Comparison of ENCODE assay signal across 10 cellular contexts in genomic region chr11:118705111-118705741, GRCh38. TPM values are rescaled to one million over a fixed set of nuclear protein-coding genes. Genes with fewer than 3 reads are reported as not detected.
DNase-seq lines count a peak whose midpoint lies in the region; ATAC-seq and TF ChIP-seq lines count a peak whose summit lies in the region.
"Had no signal": no experiment of that assay in that cellular context is flagged by ENCODE, and none has a peak within 500 bp of the region (broad histone marks: within the 10 kb centered on the region; RNA-seq: fewer than 3 reads in every experiment).

No MANE protein-coding gene starts in this region.

- DNase-seq in H9 (no peak), OCI-LY7 (ENCODE audit: low spot score) (peak; percentile 32), caudate nucleus (lab: John Stamatoyannopoulos, UW) (peak in 45 of 61 donors; percentile 12 to 83 (median 44)), nucleus accumbens (lab: John Stamatoyannopoulos, UW) (peak in 43 of 56 donors; percentile 9 to 85 (median 46)), DMS79 treated with DMSO at 0.1 percent for 48 hours (lab: John Stamatoyannopoulos, UW) (no peak), 8988T (no peak), uterus (no peak)

- CTCF ChIA-PET in OCI-LY7 (lab: Charles Lee; ENCODE audit: unreplicated experiment): no interaction called here

- no peaks in the 10 kb centered on the region; the same call in 1 of the 2 replicates for H3K4me1 ChIP-seq in H9 (ENCODE audit: insufficient read depth, low read length)
- peaks cover 14% of the 10 kb centered on the region for H3K4me1 ChIP-seq in OCI-LY7 (ENCODE audit: insufficient read depth, low read length, poor library complexity, severe bottlenecking)
- no peaks in the 10 kb centered on the region for H3K4me1 ChIP-seq in uterus

- no TSS peak for BruUV-seq in OCI-LY7 (replicated peaks; lab: Mats Ljungman, UMichigan)

- H2BK120ac ChIP-seq in H9 (ENCODE audit: low read depth, low read length, poor library complexity, severe bottlenecking): no peak overlapping the region

- H4K20me1 ChIP-seq in H9 (ENCODE audit: control insufficient read depth, insufficient read depth, insufficient read length) (no peaks in the 10 kb centered on the region), OCI-LY7 (ENCODE audit: insufficient read depth, low read length) (no peaks in the 10 kb centered on the region)

- WGBS in H9 (ENCODE audit: extremely low coverage, insufficient read length, low lambda C conversion rate): no CpG with 5 or more reads among the region's 15 CpGs

- H2AFZ ChIP-seq in H9 (ENCODE audit: low read length): no peak overlapping the region
- peak overlapping the region; percentile 71 for H2AFZ ChIP-seq in OCI-LY7 (ENCODE audit: low read length)

- H3K4me2 ChIP-seq in H9 (ENCODE audit: insufficient read depth, insufficient read length, low read length): no peak overlapping the region
- peak overlapping the region; percentile 17; the same call in 1 of the 2 replicates for H3K4me2 ChIP-seq in OCI-LY7 (ENCODE audit: low read length)

- no peak overlapping the region for H2BK15ac ChIP-seq in H9 (ENCODE audit: low read depth, low read length)

- peak overlapping the region; percentile 23 for H3K9ac ChIP-seq in H9 (ENCODE audit: extremely low read depth, insufficient read length, low read length)

- no peak overlapping the region for H3K18ac ChIP-seq in H9 (ENCODE audit: insufficient read length, low read depth, low read length)

- H3K79me2 ChIP-seq in H9 (ENCODE audit: insufficient read depth, low read length) (no peaks in the 10 kb centered on the region), OCI-LY7 (ENCODE audit: insufficient read depth, low read depth, low read length) (no peaks in the 10 kb centered on the region)

- no peak overlapping the region for H3K4me3 Mint-ChIP-seq in H9

- H3K9me3 ChIP-seq in H9 (ENCODE audit: control insufficient read depth, low read depth, low read length) (peaks cover 7% of the 10 kb centered on the region), OCI-LY7 (ENCODE audit: low read length) (no peaks in the 10 kb centered on the region), uterus (no peaks in the 10 kb centered on the region)

- no peak overlapping the region for H3K56ac ChIP-seq in H9 (ENCODE audit: insufficient read length, low read depth, low read length)

- H2BK12ac ChIP-seq in H9 (ENCODE audit: insufficient read length, low read depth, low read length): peak overlapping the region; percentile 31

- no peak overlapping the region for H2AK5ac ChIP-seq in H9 (ENCODE audit: insufficient read length, low read length)

- no peak for ATAC-seq in HG03196 (IDR thresholded peaks at IDR 0.05; ENCODE audit: unreplicated experiment)

- POLR2A ChIA-PET in OCI-LY7 (lab: Charles Lee): interaction anchor here (0.5 to 2.2 kb wide), 8 partner anchors 8 to 237 kb away, joined by 3 to 14 read pairs (median 4); no protein-coding TSS in a partner anchor

- no peak overlapping the region for H2BK5ac ChIP-seq in H9 (ENCODE audit: insufficient read length, low read length)

- H3K9me3 Mint-ChIP-seq in H9: peaks cover 17 to 20% of the 10 kb centered on the region in 2 experiments

- intact Hi-C loops in OCI-LY7 (cut with micrococcal nuclease; ENCODE audit: unreplicated experiment) (no loop called here), uterus (cut with DNase I; ENCODE audit: low total_unique reads) (no loop called here)

- H3K36me3 Mint-ChIP-seq in H9 (ENCODE audit: insufficient read depth in 1 of 3, low read depth in 3 of 3): peaks cover 3 to 32% (median 6%) of the 10 kb centered on the region in 3 experiments

- H3K36me3 ChIP-seq in OCI-LY7 (ENCODE audit: insufficient read depth, low read length) (no peaks in the 10 kb centered on the region), uterus (no peaks in the 10 kb centered on the region)
- H3K36me3 ChIP-seq: cardiac muscle cell had no signal

- H3K4me3 ChIP-seq in OCI-LY7 (ENCODE audit: low read depth, low read length, poor library complexity, severe bottlenecking) (no peak overlapping the region), uterus (no peak overlapping the region)
- H3K4me3 ChIP-seq: cardiac muscle cell had no signal

- H3K23ac ChIP-seq in H9 (ENCODE audit: insufficient read length, low read depth, low read length): no peak overlapping the region

- no peaks in the 10 kb centered on the region; the same call in 1 of the 2 replicates for H3K27me3 Mint-ChIP-seq in H9 (ENCODE audit: low read depth)

- no peaks in the 10 kb centered on the region for H3K9me2 ChIP-seq in OCI-LY7 (ENCODE audit: insufficient read depth, low read length)

- H3K14ac ChIP-seq in H9 (ENCODE audit: insufficient read depth, low read length): no peak overlapping the region

- H3K79me1 ChIP-seq in H9 (ENCODE audit: insufficient read depth, low read depth, low read length, poor library complexity, severe bottlenecking): no peaks in the 10 kb centered on the region

- no peak overlapping the region for H2BK20ac ChIP-seq in H9 (ENCODE audit: low read depth, low read length, poor library complexity, severe bottlenecking)

- no peak overlapping the region; the same call in 1 of the 2 replicates for H3K4ac ChIP-seq in H9 (ENCODE audit: low read depth, low read length)

- peaks cover 13 to 15% of the 10 kb centered on the region in 2 experiments for H3K4me1 Mint-ChIP-seq in H9

- peak overlapping the region in 2 of 3 experiments; percentile 44 to 64; a peak in 2 of 7 replicates for H3K27ac Mint-ChIP-seq in H9

- H3K27ac ChIP-seq in H9 (ENCODE audit: insufficient read length, low read depth, low read length): no peak overlapping the region
- H3K27ac ChIP-seq in OCI-LY7 (ENCODE audit: low read depth, low read length, poor library complexity, severe bottlenecking): no peak overlapping the region
- H3K27ac ChIP-seq in caudate nucleus (ENCODE audit: low read depth, low read length): peak overlapping the region; percentile 93
- H3K27ac ChIP-seq in uterus: no peak overlapping the region
- H3K27ac ChIP-seq: cardiac muscle cell had no signal

- no peak for TF ChIP-seq POLR2A in uterus (IDR thresholded peaks at IDR 0.05)

- H4K5ac ChIP-seq in H9 (ENCODE audit: insufficient read length, low read depth, low read length): no peak overlapping the region

- no peak overlapping the region for H4K91ac ChIP-seq in H9 (ENCODE audit: insufficient read length, low read depth, low read length)

- H4K8ac ChIP-seq in H9 (replicated peaks; ENCODE audit: insufficient read length, low read depth, low read length): no peak overlapping the region

- H3T11ph ChIP-seq in H9 (ENCODE audit: low read length): no peak overlapping the region

- no peaks in the 10 kb centered on the region for H3K23me2 ChIP-seq in H9 (ENCODE audit: insufficient read length, low read depth, low read length, poor library complexity, severe bottlenecking)

- no peak for TF ChIP-seq CTCF in H9 (conservative IDR thresholded peaks at IDR 0.05)
- TF ChIP-seq CTCF in OCI-LY7 (conservative IDR thresholded peaks at IDR 0.05; ENCODE audit: low read length): no peak
- TF ChIP-seq CTCF in uterus (IDR thresholded peaks at IDR 0.05): no peak

- H3K27me3 ChIP-seq in H9 (ENCODE audit: insufficient read depth, low read length) (no peaks in the 10 kb centered on the region), uterus (no peaks in the 10 kb centered on the region)
- H3K27me3 ChIP-seq: cardiac muscle cell had no signal

RNA-seq across cellular contexts. Expression of gene TREH, which starts 25.8 kb away (rescaled TPM):
- total RNA-seq in H9 (2021) (not detected in 2 replicates), OCI-LY7 (2022) (not detected in 2 replicates), uterus (not detected)
- not detected in 2 replicates for total RNA-seq in OCI-LY7 (2014; rRNA removed; shearing (Covaris generic))
- total RNA-seq: cardiac muscle cell, lower leg skin had no signal

Comparison
In these comparisons a context has a peak if more than half of its experiments do, and no peak if none do; other contexts are left out.
1. DNase-seq: peak in OCI-LY7 (single experiment), caudate nucleus (45 of 61) and nucleus accumbens (43 of 56); none in H9 (single experiment), DMS79 treated with DMSO at 0.1 percent for 48 hours (single experiment), 8988T (single experiment) and uterus (0 of 2).